In the genomic region with DNA sequence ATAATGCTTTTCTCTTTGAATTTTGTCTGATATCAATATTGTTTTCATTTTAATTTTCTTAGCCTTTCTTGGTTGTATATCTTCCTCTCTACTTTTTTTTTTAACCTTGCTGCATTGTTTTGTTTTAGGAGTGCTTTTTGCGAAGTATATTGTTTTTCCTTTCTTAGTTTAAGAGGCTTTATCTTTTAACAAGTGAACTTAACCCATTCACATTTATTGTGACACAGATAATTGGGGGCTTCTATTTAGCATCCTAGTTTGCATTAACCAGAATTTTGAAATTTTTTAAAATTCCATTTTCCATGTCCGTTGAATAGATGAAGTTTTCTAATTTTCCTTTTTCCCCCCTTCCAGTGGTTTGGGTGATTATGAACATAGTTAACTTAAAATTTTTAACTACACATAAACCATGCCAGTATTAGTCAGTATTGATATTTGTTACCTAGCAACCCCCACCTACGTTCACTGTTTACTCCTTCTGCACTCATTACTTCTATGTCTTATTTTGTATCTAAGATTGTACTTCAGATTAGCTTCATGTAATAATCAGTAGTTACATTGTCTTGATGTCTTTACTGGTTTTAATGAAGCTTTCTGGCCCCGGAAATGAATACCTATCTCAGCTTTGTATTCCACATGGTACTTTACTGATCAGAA, we compare ENCODE assay signal across 1 cellular context.
TF ChIP-seq lines count a peak whose summit lies in the region.

No MANE protein-coding gene starts in this region.

TF ChIP-seq in WTC11, 78 proteins besides CTCF, POLR2A, EP300 and RAD21:
- TF ChIP-seq, protein P1, sequence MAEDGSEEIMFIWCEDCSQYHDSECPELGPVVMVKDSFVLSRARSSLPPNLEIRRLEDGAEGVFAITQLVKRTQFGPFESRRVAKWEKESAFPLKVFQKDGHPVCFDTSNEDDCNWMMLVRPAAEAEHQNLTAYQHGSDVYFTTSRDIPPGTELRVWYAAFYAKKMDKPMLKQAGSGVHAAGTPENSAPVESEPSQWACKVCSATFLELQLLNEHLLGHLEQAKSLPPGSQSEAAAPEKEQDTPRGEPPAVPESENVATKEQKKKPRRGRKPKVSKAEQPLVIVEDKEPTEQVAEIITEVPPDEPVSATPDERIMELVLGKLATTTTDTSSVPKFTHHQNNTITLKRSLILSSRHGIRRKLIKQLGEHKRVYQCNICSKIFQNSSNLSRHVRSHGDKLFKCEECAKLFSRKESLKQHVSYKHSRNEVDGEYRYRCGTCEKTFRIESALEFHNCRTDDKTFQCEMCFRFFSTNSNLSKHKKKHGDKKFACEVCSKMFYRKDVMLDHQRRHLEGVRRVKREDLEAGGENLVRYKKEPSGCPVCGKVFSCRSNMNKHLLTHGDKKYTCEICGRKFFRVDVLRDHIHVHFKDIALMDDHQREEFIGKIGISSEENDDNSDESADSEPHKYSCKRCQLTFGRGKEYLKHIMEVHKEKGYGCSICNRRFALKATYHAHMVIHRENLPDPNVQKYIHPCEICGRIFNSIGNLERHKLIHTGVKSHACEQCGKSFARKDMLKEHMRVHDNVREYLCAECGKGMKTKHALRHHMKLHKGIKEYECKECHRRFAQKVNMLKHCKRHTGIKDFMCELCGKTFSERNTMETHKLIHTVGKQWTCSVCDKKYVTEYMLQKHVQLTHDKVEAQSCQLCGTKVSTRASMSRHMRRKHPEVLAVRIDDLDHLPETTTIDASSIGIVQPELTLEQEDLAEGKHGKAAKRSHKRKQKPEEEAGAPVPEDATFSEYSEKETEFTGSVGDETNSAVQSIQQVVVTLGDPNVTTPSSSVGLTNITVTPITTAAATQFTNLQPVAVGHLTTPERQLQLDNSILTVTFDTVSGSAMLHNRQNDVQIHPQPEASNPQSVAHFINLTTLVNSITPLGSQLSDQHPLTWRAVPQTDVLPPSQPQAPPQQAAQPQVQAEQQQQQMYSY (CRISPR knock-in tag; IDR thresholded peaks at IDR 0.05), result no peak
- TF ChIP-seq KAT7 (CRISPR knock-in tag; IDR thresholded peaks at IDR 0.05; ENCODE audit: borderline replicate concordance), result no peak
- TF ChIP-seq IRF2 (CRISPR knock-in tag; IDR thresholded peaks at IDR 0.05; ENCODE audit: borderline replicate concordance, low read depth), result no peak
- TF ChIP-seq ZNF263 (CRISPR knock-in tag; IDR thresholded peaks at IDR 0.05; ENCODE audit: low read depth), result no peak
- no peak for TF ChIP-seq FOXJ3 (CRISPR knock-in tag; IDR thresholded peaks at IDR 0.05; ENCODE audit: borderline replicate concordance)
- TF ChIP-seq HMGA2 (CRISPR knock-in tag; IDR thresholded peaks at IDR 0.05), result no peak
- TF ChIP-seq, protein P2, sequence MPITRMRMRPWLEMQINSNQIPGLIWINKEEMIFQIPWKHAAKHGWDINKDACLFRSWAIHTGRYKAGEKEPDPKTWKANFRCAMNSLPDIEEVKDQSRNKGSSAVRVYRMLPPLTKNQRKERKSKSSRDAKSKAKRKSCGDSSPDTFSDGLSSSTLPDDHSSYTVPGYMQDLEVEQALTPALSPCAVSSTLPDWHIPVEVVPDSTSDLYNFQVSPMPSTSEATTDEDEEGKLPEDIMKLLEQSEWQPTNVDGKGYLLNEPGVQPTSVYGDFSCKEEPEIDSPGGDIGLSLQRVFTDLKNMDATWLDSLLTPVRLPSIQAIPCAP (CRISPR knock-in tag; IDR thresholded peaks at IDR 0.05), result no peak
- TF ChIP-seq ZNF396 (CRISPR knock-in tag; IDR thresholded peaks at IDR 0.05; ENCODE audit: borderline replicate concordance), result no peak
- no peak for TF ChIP-seq JAZF1 (CRISPR knock-in tag; IDR thresholded peaks at IDR 0.05)
- TF ChIP-seq CBFB (CRISPR knock-in tag; IDR thresholded peaks at IDR 0.05; ENCODE audit: low read depth), result no peak
- no peak for TF ChIP-seq SMAD4 (CRISPR knock-in tag; IDR thresholded peaks at IDR 0.05)
- TF ChIP-seq ZNF138 (CRISPR knock-in tag; conservative IDR thresholded peaks at IDR 0.05), result no peak
- no peak for TF ChIP-seq ETV6 (CRISPR knock-in tag; IDR thresholded peaks at IDR 0.05)
- no peak for TF ChIP-seq TEAD4 (CRISPR knock-in tag; IDR thresholded peaks at IDR 0.05)
- no peak for TF ChIP-seq ESRRA (CRISPR knock-in tag; IDR thresholded peaks at IDR 0.05; ENCODE audit: borderline replicate concordance)
- TF ChIP-seq, protein P3, sequence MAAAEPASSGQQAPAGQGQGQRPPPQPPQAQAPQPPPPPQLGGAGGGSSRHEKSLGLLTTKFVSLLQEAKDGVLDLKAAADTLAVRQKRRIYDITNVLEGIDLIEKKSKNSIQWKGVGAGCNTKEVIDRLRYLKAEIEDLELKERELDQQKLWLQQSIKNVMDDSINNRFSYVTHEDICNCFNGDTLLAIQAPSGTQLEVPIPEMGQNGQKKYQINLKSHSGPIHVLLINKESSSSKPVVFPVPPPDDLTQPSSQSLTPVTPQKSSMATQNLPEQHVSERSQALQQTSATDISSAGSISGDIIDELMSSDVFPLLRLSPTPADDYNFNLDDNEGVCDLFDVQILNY (CRISPR knock-in tag; IDR thresholded peaks at IDR 0.05), result no peak
